Comparison of ENCODE assay signal across 19 cellular contexts in the genomic region with DNA sequence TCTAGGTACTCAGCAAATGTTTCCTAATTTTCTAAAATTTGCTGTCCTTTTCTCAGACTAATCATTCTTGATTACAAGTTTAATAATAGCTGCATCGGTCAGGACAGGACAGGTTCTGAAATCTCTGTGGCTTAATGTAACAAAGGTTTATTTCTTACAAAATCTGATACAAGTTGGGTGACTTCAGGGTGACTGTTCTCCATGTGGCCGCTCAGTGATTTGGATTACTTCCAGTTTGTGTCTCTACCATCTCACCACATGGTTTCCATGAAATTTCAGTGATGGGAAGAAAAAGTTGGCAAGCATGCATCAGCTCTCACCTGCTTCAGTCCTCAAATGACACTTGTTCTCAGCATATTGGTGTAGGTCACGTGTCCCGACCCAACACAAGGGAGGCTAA. TPM values are rescaled to one million over a fixed set of nuclear protein-coding genes. Genes with fewer than 3 reads are reported as not detected.
"Had no signal": no experiment of that assay in that cellular context is flagged by ENCODE, and none has a peak within 500 bp of the region (broad histone marks: within the 10 kb centered on the region; RNA-seq: fewer than 3 reads in every experiment).

No MANE protein-coding gene starts in this region.

- H3K4me3 Mint-ChIP-seq: activated CD4-positive, alpha-beta T cell treated with anti-CD3 and anti-CD28 coated beads, Interleukin-2, amount 10 ng/mL, durations not matched to agents 24 days and 14 days; activated naive CD4-positive, alpha-beta T cell treated with anti-CD3 and anti-CD28 coated beads for 36 hours; mesothelial cell of epicardium; stimulated activated memory B cell treated with anti-CD40 and anti-IgM and Interleukin-4, amounts not matched to agents 10 μg/mL and 1 μg/mL and 100 μg/mL, for 72 hours; T-helper 1 cell treated with Interleukin-12 subunit alpha and Interleukin-12 subunit beta and Interleukin-4 antibody, amounts not matched to agents 30 μg/mL and 1 μg/mL, for 36 hours; WTC11 had no signal

- ATAC-seq: body of pancreas; stimulated activated memory B cell treated with anti-CD40 and anti-IgM and Interleukin-4, amounts not matched to agents 10 μg/mL and 1 μg/mL and 100 μg/mL, for 72 hours; WTC11 had no signal

- H3K27ac ChIP-seq: body of pancreas, coronary artery, skin epidermis, tibial nerve had no signal

- H3K4me3 ChIP-seq: body of pancreas, coronary artery, skin epidermis, tibial nerve had no signal

- DNase-seq: activated CD4-positive, alpha-beta T cell treated with anti-CD3 and anti-CD28 coated beads, Interleukin-2, amount 10 ng/mL, durations not matched to agents 24 days and 14 days; activated naive CD4-positive, alpha-beta T cell treated with anti-CD3 and anti-CD28 coated beads for 36 hours; amniotic stem cell; body of pancreas; central memory CD4-positive, alpha-beta T cell; effector memory CD4-positive, alpha-beta T cell; hypothalamus; kidney glomerular epithelial cell had no signal

- H3K27me3 ChIP-seq: body of pancreas, tibial nerve had no signal

- H3K9me3 ChIP-seq: body of pancreas had no signal

- H3K4me1 Mint-ChIP-seq: activated CD4-positive, alpha-beta T cell treated with anti-CD3 and anti-CD28 coated beads, Interleukin-2, amount 10 ng/mL, durations not matched to agents 24 days and 14 days; WTC11 had no signal

- H3K27me3 Mint-ChIP-seq: activated CD4-positive, alpha-beta T cell treated with anti-CD3 and anti-CD28 coated beads, Interleukin-2, amount 10 ng/mL, durations not matched to agents 24 days and 14 days; stimulated activated memory B cell treated with anti-CD40 and anti-IgM and Interleukin-4, amounts not matched to agents 10 μg/mL and 1 μg/mL and 100 μg/mL, for 72 hours had no signal

- H3K27ac Mint-ChIP-seq: activated CD4-positive, alpha-beta T cell treated with anti-CD3 and anti-CD28 coated beads, Interleukin-2, amount 10 ng/mL, durations not matched to agents 24 days and 14 days; activated naive CD4-positive, alpha-beta T cell treated with anti-CD3 and anti-CD28 coated beads for 36 hours; mesothelial cell of epicardium; stimulated activated memory B cell treated with anti-CD40 and anti-IgM and Interleukin-4, amounts not matched to agents 10 μg/mL and 1 μg/mL and 100 μg/mL, for 72 hours; T-helper 1 cell treated with Interleukin-12 subunit alpha and Interleukin-12 subunit beta and Interleukin-4 antibody, amounts not matched to agents 30 μg/mL and 1 μg/mL, for 36 hours; WTC11 had no signal

RNA-seq across cellular contexts. Expression of a gene that starts 54.4 kb away (rescaled TPM):
- total RNA-seq: activated CD4-positive, alpha-beta T cell treated with anti-CD3 and anti-CD28 coated beads, Interleukin-2, amount 10 ng/mL, durations not matched to agents 24 days and 14 days; activated naive CD4-positive, alpha-beta T cell treated with anti-CD3 and anti-CD28 coated beads for 36 hours; body of pancreas; epithelial cell of proximal tubule; glomerular endothelial cell; liver; mesothelial cell of epicardium; subcutaneous adipose tissue; tibial nerve; WTC11 had no signal
- polyA plus RNA-seq: liver had no signal
